In genomic region chr14:35341454-35342159, GRCh38 we compare ENCODE assay signal across 8 cellular contexts. TPM values are rescaled to one million over a fixed set of nuclear protein-coding genes. Genes with fewer than 3 reads are reported as not detected.
DNase-seq lines count a peak whose midpoint lies in the region; ATAC-seq, FAIRE-seq and TF ChIP-seq lines count a peak whose summit lies in the region.

No MANE protein-coding gene starts in this region.

- in situ Hi-C loops in K562 (cut with MboI): no loop called here

- no peak for FAIRE-seq in K562 (lab: Jason Lieb, UNC)

- ATAC-seq in CD4-positive, CD25-positive, alpha-beta regulatory T cell (ENCODE audit: low read depth in 2 of 2): peak; percentile 48 to 54
- ATAC-seq in HG02678 (IDR thresholded peaks at IDR 0.05; ENCODE audit: unreplicated experiment): peak; percentile 54
- peak; percentile 57 for ATAC-seq in K562
- ATAC-seq in HG03571 (IDR thresholded peaks at IDR 0.05; ENCODE audit: unreplicated experiment): no peak
- no peak for ATAC-seq in HG03457 (IDR thresholded peaks at IDR 0.05; ENCODE audit: unreplicated experiment)

- no peaks in the 10 kb centered on the region for H3K36me3 ChIP-seq in CD4-positive, CD25-positive, alpha-beta regulatory T cell (ENCODE audit: control insufficient read depth, insufficient read depth, low read length)
- no peaks in the 10 kb centered on the region for H3K36me3 ChIP-seq in K562 (ENCODE audit: control insufficient read depth, insufficient read depth, low read length)

- no peak for TF ChIP-seq RAD21 in K562 (CRISPR knock-in tag; conservative IDR thresholded peaks at IDR 0.05 in 1 of 2, IDR thresholded peaks at IDR 0.05 in 1 of 2)

- peak overlapping the region in 1 of 2 experiments; percentile 84; a peak in 2 of 4 replicates for H3K9ac ChIP-seq in K562 (ENCODE audit: insufficient read depth in 1 of 2, low read depth in 2 of 2, low read length in 2 of 2)

- TF ChIP-seq CTCF in K562 (IDR thresholded peaks at IDR 0.05 in 2 of 3, conservative IDR thresholded peaks at IDR 0.05 in 1 of 3; ENCODE audit: insufficient read depth in 2 of 3, low read depth in 1 of 3, low read length in 3 of 3): no peak

- no peaks in the 10 kb centered on the region for H3K27me3 ChIP-seq in CD4-positive, CD25-positive, alpha-beta regulatory T cell (ENCODE audit: control insufficient read depth, insufficient read depth, low read length)
- no peaks in the 10 kb centered on the region for H3K27me3 ChIP-seq in K562 (ENCODE audit: control insufficient read depth in 2 of 2, insufficient read depth in 2 of 2, low read length in 2 of 2)

- peak overlapping the region in 2 of 3 donors; percentile 20 to 51 for H3K27ac Mint-ChIP-seq in CD4-positive, CD25-positive, alpha-beta regulatory T cell

- 45% methylated on average over 4 of the region's 17 CpGs for WGBS in K562 (ENCODE audit: insufficient coverage, low coverage, missing lambda C conversion rate)

- POLR2A ChIA-PET in K562 (lab: Yijun Ruan, JAX): interaction anchor here (0.6 to 1.3 kb wide), 4 partner anchors 33 to 63 kb away, joined by 3 to 5 read pairs (median 3); partner anchors contain the start of gene NFKBIA

- intact Hi-C loops in K562 (cut with micrococcal nuclease): no loop called here

- no peaks in the 10 kb centered on the region for H3K36me3 Mint-ChIP-seq in CD4-positive, CD25-positive, alpha-beta regulatory T cell

- TF ChIP-seq POLR2A in K562 (conservative IDR thresholded peaks at IDR 0.05): no peak

- H3K9me1 ChIP-seq in K562 (ENCODE audit: control insufficient read depth, insufficient read depth, low read length): no peaks in the 10 kb centered on the region

- CTCF ChIA-PET in K562 (lab: Yijun Ruan, JAX; ENCODE audit: low intra/inter-chr PET ratio): no interaction called here

- BruUV-seq in K562 (replicated peaks; lab: Mats Ljungman, UMichigan): no TSS peak

- H3K4me2 ChIP-seq in K562 (ENCODE audit: insufficient read depth, low read length): no peak overlapping the region

- peaks cover 0 to 3% (median 0%) of the 10 kb centered on the region in 4 donors for H3K4me1 Mint-ChIP-seq in CD4-positive, CD25-positive, alpha-beta regulatory T cell

- H3K27me3 Mint-ChIP-seq in CD4-positive, CD25-positive, alpha-beta regulatory T cell: no peaks in the 10 kb centered on the region

- no peaks in the 10 kb centered on the region for H3K4me1 ChIP-seq in CD4-positive, CD25-positive, alpha-beta regulatory T cell (ENCODE audit: control insufficient read depth, insufficient read depth, low read length, poor library complexity, severe bottlenecking)
- peaks cover 16 to 33% of the 10 kb centered on the region in 2 experiments for H3K4me1 ChIP-seq in K562 (replicated peaks in 1 of 2; ENCODE audit: control insufficient read depth in 2 of 2, insufficient read depth in 2 of 2, low read length in 2 of 2)

- TF ChIP-seq EP300 in K562 (IDR thresholded peaks at IDR 0.05; ENCODE audit: low read length): no peak

- no peak overlapping the region for H3K27ac ChIP-seq in CD4-positive, CD25-positive, alpha-beta regulatory T cell (ENCODE audit: insufficient read depth, low read length, poor library complexity, severe bottlenecking)
- no peak overlapping the region for H3K27ac ChIP-seq in K562 (ENCODE audit: extremely low read depth, low read depth, low read length)

- H4K20me1 ChIP-seq in K562 (replicated peaks; ENCODE audit: control insufficient read depth, insufficient read depth, low read length): no peaks in the 10 kb centered on the region

- H3K9me3 Mint-ChIP-seq in CD4-positive, CD25-positive, alpha-beta regulatory T cell: no peaks in the 10 kb centered on the region

- H3K79me2 ChIP-seq in K562 (ENCODE audit: control insufficient read depth, insufficient read depth, low read length): no peaks in the 10 kb centered on the region

- no peaks in the 10 kb centered on the region for H3K9me3 ChIP-seq in CD4-positive, CD25-positive, alpha-beta regulatory T cell (ENCODE audit: control insufficient read depth in 2 of 2, low read length in 2 of 2)
- H3K9me3 ChIP-seq in K562 (replicated peaks; ENCODE audit: control insufficient read depth, insufficient read depth, low read depth, low read length): no peaks in the 10 kb centered on the region

- peak in 1 of 3 donors; percentile 78 for DNase-seq in CD4-positive, CD25-positive, alpha-beta regulatory T cell
- DNase-seq in NCI-H82 treated with DMSO at 0.1 percent for 48 hours (lab: John Stamatoyannopoulos, UW; ENCODE audit: unreplicated experiment) (peak; percentile 51), K562 (ENCODE audit: extremely low read depth in 1 of 4, low spot score in 3 of 4) (peak in 1 of 4 experiments; percentile 44), hepatic stellate cell (ENCODE audit: low spot score) (peak; percentile 81), renal cortical epithelial cell (ENCODE audit: low read depth) (peak; percentile 93)

- H3K4me3 Mint-ChIP-seq in CD4-positive, CD25-positive, alpha-beta regulatory T cell: no peak overlapping the region

- H2AFZ ChIP-seq in K562 (ENCODE audit: low read depth, low read length): peak overlapping the region; percentile 80

- H3K4me3 ChIP-seq in CD4-positive, CD25-positive, alpha-beta regulatory T cell (ENCODE audit: low read depth, low read length): no peak overlapping the region
- H3K4me3 ChIP-seq in K562: no peak overlapping the region

TF ChIP-seq in K562, 482 proteins besides CTCF, POLR2A, EP300 and RAD21:
- 0 out of 2 replicates have a peak, but pooled peaks have one; percentile 16 for TF ChIP-seq ZFX (CRISPR knock-in tag; IDR thresholded peaks at IDR 0.05)
- TF ChIP-seq EGR1 (conservative IDR thresholded peaks at IDR 0.05): peak; percentile 40
- no peak for TF ChIP-seq NFRKB (IDR thresholded peaks at IDR 0.05; ENCODE audit: low read depth)
- TF ChIP-seq ZFP36 (IDR thresholded peaks at IDR 0.05; ENCODE audit: low read depth, low read length, partially characterized antibody): peak; percentile 42
- no peak for TF ChIP-seq RERE (CRISPR knock-in tag; IDR thresholded peaks at IDR 0.05; ENCODE audit: borderline replicate concordance)

RNA-seq across cellular contexts. Expression of gene PSMA6, which starts 49.4 kb away (rescaled TPM):
- 132 TPM for total RNA-seq in CD4-positive, CD25-positive, alpha-beta regulatory T cell
- 100 to 1,000 TPM; 330 to 480 (median 385) TPM for polyA plus RNA-seq in CD4-positive, CD25-positive, alpha-beta regulatory T cell
- 38.7 and 60.7 TPM in 2 replicates for total RNA-seq in K562 (2011; cell fraction: chromatin; rRNA removed; ENCODE audit: low replicate concordance)
- 47.8 and 50.5 TPM in 2 replicates for total RNA-seq in K562 (2011; cell fraction: nucleolus; rRNA removed)
- total RNA-seq in K562 (2011; cell fraction: nucleoplasm; rRNA removed): 58.6 and 80.4 TPM in 2 replicates
- total RNA-seq in K562 (2014; rRNA removed) (164 and 210 TPM in 2 replicates), K562 (2014; rRNA removed; fragmentation: Illumina TruSeq; extraction: Trizol) (234 and 271 TPM in 2 replicates), K562 (2015; rRNA removed; fragmentation: Illumina TruSeq; extraction: Trizol) (279 and 288 TPM in 2 replicates), K562 (2021) (258 and 274 TPM in 2 replicates), renal cortical epithelial cell (160 and 568 TPM in 2 replicates)
- polyA plus RNA-seq in K562 (2011; rRNA removed) (318 and 452 TPM in 2 replicates), K562 (2014; fragmentation: Illumina TruSeq; extraction: Trizol) (292 and 301 TPM in 2 replicates), K562 (2014; fragmentation: Nextera tagmentation; extraction: Ambion mirVana) (100 to 1,000 TPM; 922 to 952 TPM), K562 (2014; rRNA removed) (274 and 283 TPM in 2 replicates)
- 167 and 229 TPM in 2 replicates for polyA plus RNA-seq in K562 (2011; cell fraction: cytosol; rRNA removed)
- polyA plus RNA-seq in K562 (2011; cell fraction: nucleus; rRNA removed): 54.4 and 95.7 TPM in 2 replicates
- 203 and 288 TPM in 2 replicates for polyA plus RNA-seq in K562 (2012)
- polyA minus RNA-seq in K562 (2011; rRNA and poly(A)+ RNA removed): 166 and 169 TPM in 2 replicates
- 78.1 and 98.1 TPM in 2 replicates for polyA minus RNA-seq in K562 (2011; cell fraction: cytosol; rRNA and poly(A)+ RNA removed)
- 17.6 and 42.8 TPM in 2 replicates for polyA minus RNA-seq in K562 (2011; cell fraction: nucleus; rRNA and poly(A)+ RNA removed)

Comparison
In these comparisons a context has a peak if more than half of its experiments do, and no peak if none do; other contexts are left out.
1. ATAC-seq: peak in CD4-positive, CD25-positive, alpha-beta regulatory T cell (2 of 2), HG02678 (single experiment) and K562 (single experiment); none in HG03571 (single experiment) and HG03457 (single experiment).